8 cellular contexts compared by ENCODE assay signal in the genomic region with DNA sequence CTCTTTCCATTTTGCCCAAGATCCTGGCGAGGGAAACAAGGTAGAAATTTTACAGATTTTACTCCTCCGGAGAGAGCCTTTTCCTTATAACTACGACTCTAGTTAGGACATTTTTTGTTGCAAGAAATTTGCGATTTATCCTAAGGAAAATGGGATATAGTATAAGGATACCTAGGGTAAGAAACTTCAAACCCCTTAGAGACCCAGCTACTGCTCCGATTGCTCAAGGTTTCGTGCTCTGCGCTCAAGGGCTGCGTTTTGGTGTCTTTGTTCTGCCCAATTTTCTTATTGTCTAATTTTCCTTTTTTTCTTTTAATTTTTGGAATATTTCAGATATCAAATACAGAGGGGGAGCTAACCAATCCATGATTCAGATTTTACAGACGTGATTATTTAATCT. TPM values are rescaled to one million over a fixed set of nuclear protein-coding genes. Genes with fewer than 3 reads are reported as not detected.
A peak's percentile ranks its signal among the peaks of the same experiment; 100 is the strongest.
DNase-seq lines count a peak whose midpoint lies in the region; ATAC-seq, FAIRE-seq and TF ChIP-seq lines count a peak whose summit lies in the region.

No MANE protein-coding gene starts in this region.

- H3K9me3 ChIP-seq in kidney (ENCODE audit: control insufficient read depth in 1 of 2, low read length in 2 of 2) (no peaks in the 10 kb centered on the region), thyroid gland (no peaks in the 10 kb centered on the region)

- H3K27ac ChIP-seq in kidney (ENCODE audit: low read depth in 2 of 2, low read length in 2 of 2), result no peak overlapping the region
- H3K27ac ChIP-seq in thyroid gland, result peak overlapping the region in 1 of 3 donors; percentile 99

- H3K9me3 Mint-ChIP-seq in activated T-cell treated with anti-CD3 and anti-CD28 coated beads, Interleukin-2, amount 50 U/mL, for 24 hours, result peaks cover 3% of the 10 kb centered on the region
- H3K9me3 Mint-ChIP-seq in activated T-helper 1 cell treated with anti-CD3 and anti-CD28 coated beads, Interleukin-12 subunit alpha, Interleukin-12 subunit beta, Interleukin-2, Interleukin-4 antibody, amounts not matched to agents 30 ng/mL and 10 ng/mL and 1 ng/mL, durations not matched to agents 14 hours and 24 hours and 36 hours, result no peaks in the 10 kb centered on the region

- no peak for FAIRE-seq in kidney (lab: Jason Lieb, UNC)

- H3K9ac ChIP-seq in kidney (ENCODE audit: low read length in 2 of 2), result peak overlapping the region; percentile 78 to 93

- H3K4me3 Mint-ChIP-seq in activated T-cell treated with anti-CD3 and anti-CD28 coated beads, Interleukin-2, amount 50 U/mL, for 24 hours, result peak overlapping the region; percentile 87
- H3K4me3 Mint-ChIP-seq in activated T-helper 1 cell treated with anti-CD3 and anti-CD28 coated beads, Interleukin-12 subunit alpha, Interleukin-12 subunit beta, Interleukin-2, Interleukin-4 antibody, amounts not matched to agents 30 ng/mL and 10 ng/mL and 1 ng/mL, durations not matched to agents 14 hours and 24 hours and 36 hours, result peak overlapping the region; percentile 95

- peaks cover 59% of the 10 kb centered on the region for H3K4me1 Mint-ChIP-seq in activated T-cell treated with anti-CD3 and anti-CD28 coated beads, Interleukin-2, amount 50 U/mL, for 24 hours (ENCODE audit: low read depth)
- peaks cover 50% of the 10 kb centered on the region for H3K4me1 Mint-ChIP-seq in activated T-helper 1 cell treated with anti-CD3 and anti-CD28 coated beads, Interleukin-12 subunit alpha, Interleukin-12 subunit beta, Interleukin-2, Interleukin-4 antibody, amounts not matched to agents 30 ng/mL and 10 ng/mL and 1 ng/mL, durations not matched to agents 14 hours and 24 hours and 36 hours (ENCODE audit: low read depth)

- peaks cover 30% of the 10 kb centered on the region for H3K36me3 Mint-ChIP-seq in activated T-cell treated with anti-CD3 and anti-CD28 coated beads, Interleukin-2, amount 50 U/mL, for 24 hours (ENCODE audit: low read depth)
- H3K36me3 Mint-ChIP-seq in activated T-helper 1 cell treated with anti-CD3 and anti-CD28 coated beads, Interleukin-12 subunit alpha, Interleukin-12 subunit beta, Interleukin-2, Interleukin-4 antibody, amounts not matched to agents 30 ng/mL and 10 ng/mL and 1 ng/mL, durations not matched to agents 14 hours and 24 hours and 36 hours (ENCODE audit: low read depth), result peaks cover 18% of the 10 kb centered on the region

- TF ChIP-seq POLR2A in thyroid gland (IDR thresholded peaks at IDR 0.05), result no peak

- H3K4me1 ChIP-seq in kidney (ENCODE audit: control insufficient read depth in 1 of 2, insufficient read depth in 1 of 2, low read depth in 1 of 2, low read length in 2 of 2) (peaks cover 0 to 14% of the 10 kb centered on the region in 2 donors), thyroid gland (peaks cover 13 to 25% of the 10 kb centered on the region in 2 donors)

- no peak for DNase-seq in activated T-cell treated with anti-CD3 and anti-CD28 coated beads, Interleukin-2, amount 50 U/mL, for 24 hours
- DNase-seq in activated T-cell treated with anti-CD3 and anti-CD28 coated beads for 4 hours (no peak), kidney (no peak), thyroid gland (no peak), hippocampal formation (lab: John Stamatoyannopoulos, UW) (no peak), NCI-H146 treated with DMSO at 0.1 percent for 48 hours (lab: John Stamatoyannopoulos, UW; ENCODE audit: unreplicated experiment) (no peak)
- DNase-seq in activated T-helper 1 cell treated with anti-CD3 and anti-CD28 coated beads, Interleukin-12 subunit alpha, Interleukin-12 subunit beta, Interleukin-2, Interleukin-4 antibody, amounts not matched to agents 30 ng/mL and 10 ng/mL and 1 ng/mL, durations not matched to agents 14 hours and 24 hours and 36 hours (ENCODE audit: low spot score), result no peak

- TF ChIP-seq CTCF in kidney (IDR thresholded peaks at IDR 0.05; ENCODE audit: borderline replicate concordance, extremely low read depth, insufficient read depth), result no peak
- no peak for TF ChIP-seq CTCF in thyroid gland (IDR thresholded peaks at IDR 0.05)

- no peaks in the 10 kb centered on the region for H3K36me3 ChIP-seq in kidney (ENCODE audit: control insufficient read depth in 1 of 2, insufficient read depth in 2 of 2, low read length in 2 of 2)
- H3K36me3 ChIP-seq in thyroid gland, result no peaks in the 10 kb centered on the region

- no peaks in the 10 kb centered on the region for H3K27me3 ChIP-seq in thyroid gland

- no peaks in the 10 kb centered on the region for H3K27me3 Mint-ChIP-seq in activated T-cell treated with anti-CD3 and anti-CD28 coated beads, Interleukin-2, amount 50 U/mL, for 24 hours
- H3K27me3 Mint-ChIP-seq in activated T-helper 1 cell treated with anti-CD3 and anti-CD28 coated beads, Interleukin-12 subunit alpha, Interleukin-12 subunit beta, Interleukin-2, Interleukin-4 antibody, amounts not matched to agents 30 ng/mL and 10 ng/mL and 1 ng/mL, durations not matched to agents 14 hours and 24 hours and 36 hours (ENCODE audit: insufficient read depth), result peaks cover 2% of the 10 kb centered on the region

- H3K27ac Mint-ChIP-seq in activated T-cell treated with anti-CD3 and anti-CD28 coated beads, Interleukin-2, amount 50 U/mL, for 24 hours, result peak overlapping the region; percentile 95
- no peak overlapping the region for H3K27ac Mint-ChIP-seq in activated T-helper 1 cell treated with anti-CD3 and anti-CD28 coated beads, Interleukin-12 subunit alpha, Interleukin-12 subunit beta, Interleukin-2, Interleukin-4 antibody, amounts not matched to agents 30 ng/mL and 10 ng/mL and 1 ng/mL, durations not matched to agents 14 hours and 24 hours and 36 hours

- WGBS in thyroid gland, 2 donors, result 45 to 54% methylated on average over 9 of the region's 9 CpGs

- H3K4me3 ChIP-seq in kidney (ENCODE audit: low read length in 2 of 2) (peak overlapping the region; percentile 83 to 92), thyroid gland (replicated peaks in 1 of 3) (peak overlapping the region in 2 of 3 donors; percentile 74 to 81)

- intact Hi-C loops in activated T-helper 1 cell treated with anti-CD3 and anti-CD28 coated beads, Interleukin-12 subunit alpha, Interleukin-12 subunit beta, Interleukin-2, Interleukin-4 antibody, amounts not matched to agents 30 ng/mL and 10 ng/mL and 1 ng/mL, durations not matched to agents 14 hours and 24 hours and 36 hours (cut with micrococcal nuclease), result loop anchor here (10.0 kb wide), 2 partner anchors 390 to 750 kb away; a partner anchor contains a TSS
- intact Hi-C loops in kidney (cut with DNase I), result no loop called here
- intact Hi-C loops in thyroid gland (cut with DNase I), result loop anchor here (5.0 to 10.0 kb wide), 2 partner anchors 90 to 193 kb away; a partner anchor contains a TSS

- ATAC-seq in GM19467 (IDR thresholded peaks at IDR 0.05; ENCODE audit: unreplicated experiment), result no peak

RNA-seq across cellular contexts. Expression of a gene that starts 1.5 kb away (rescaled TPM):
- 61.8 and 69.3 TPM in 2 replicates for total RNA-seq in activated T-helper 1 cell treated with anti-CD3 and anti-CD28 coated beads, Interleukin-12 subunit alpha, Interleukin-12 subunit beta, Interleukin-2, Interleukin-4 antibody, amounts not matched to agents 30 ng/mL and 10 ng/mL and 1 ng/mL, durations not matched to agents 14 hours and 24 hours and 36 hours
- 102 TPM for total RNA-seq in kidney
- polyA plus RNA-seq in kidney (ENCODE audit: insufficient read depth, low read depth, low replicate concordance), result 22.3 TPM
- 100 to 1,000 TPM; 206 to 286 (median 251) TPM for total RNA-seq in thyroid gland

RNA-seq across cellular contexts. Expression of a gene that starts 1.7 kb away (rescaled TPM):
- total RNA-seq in activated T-helper 1 cell treated with anti-CD3 and anti-CD28 coated beads, Interleukin-12 subunit alpha, Interleukin-12 subunit beta, Interleukin-2, Interleukin-4 antibody, amounts not matched to agents 30 ng/mL and 10 ng/mL and 1 ng/mL, durations not matched to agents 14 hours and 24 hours and 36 hours, result 18.2 and 20.1 TPM in 2 replicates
- total RNA-seq in kidney (23.7 TPM), thyroid gland (10 to 100 TPM; 14.7 to 27.0 (median 23.3) TPM)
- 49.2 TPM for polyA plus RNA-seq in kidney (ENCODE audit: insufficient read depth, low read depth, low replicate concordance)
